In the genomic region with DNA sequence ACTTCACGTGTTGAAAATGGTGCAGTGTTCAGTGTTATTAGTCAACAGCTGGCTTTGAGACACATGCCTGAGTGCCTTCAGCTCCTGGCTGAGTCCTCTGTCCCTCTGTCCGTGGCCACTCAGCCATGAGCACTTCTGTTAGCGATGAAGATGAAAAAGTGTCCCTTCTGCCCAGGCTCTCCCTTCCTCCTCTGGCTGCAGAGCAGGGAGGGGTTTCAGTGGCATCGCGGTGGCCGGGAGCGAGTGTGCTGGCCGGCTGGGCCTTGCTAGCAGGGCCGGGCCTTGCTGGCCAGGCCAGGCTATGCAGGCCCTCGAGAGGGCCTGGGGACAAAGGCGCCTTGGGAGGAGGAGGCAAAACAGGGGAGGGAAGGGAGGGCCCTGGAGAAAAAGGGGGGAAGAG, we compare ENCODE assay signal across 12 cellular contexts. TPM values are rescaled to one million over a fixed set of nuclear protein-coding genes. Genes with fewer than 3 reads are reported as not detected.
DNase-seq lines count a peak whose midpoint lies in the region; ATAC-seq, FAIRE-seq and TF ChIP-seq lines count a peak whose summit lies in the region.
"Had no signal": no experiment of that assay in that cellular context is flagged by ENCODE, and none has a peak within 500 bp of the region (broad histone marks: within the 10 kb centered on the region; RNA-seq: fewer than 3 reads in every experiment).

No MANE protein-coding gene starts in this region.

- ATAC-seq in HCT116 (no peak), HepG2 (no peak)

- RAD21 ChIA-PET in HCT116 (lab: Charles Lee; ENCODE audit: low non-redundant PET in 1 of 2, low total read pairs in 2 of 2, uncharacterized antibody in 2 of 2, unreplicated experiment in 2 of 2): no interaction called here

- CTCF ChIA-PET in HCT116 (lab: Charles Lee) (no interaction called here), mammary epithelial cell (lab: Charles Lee; ENCODE audit: low non-redundant PET) (no interaction called here), HepG2 (lab: Yijun Ruan, JAX; ENCODE audit: low intra/inter-chr PET ratio, low total read pairs) (no interaction called here)

- H3K4me2 ChIP-seq in HCT116 (ENCODE audit: low read length) (0 out of 2 replicates have a peak overlapping the region, but pooled peaks have one; percentile 4), mammary epithelial cell (ENCODE audit: insufficient read depth, low read depth, low read length) (no peak overlapping the region), HepG2 (ENCODE audit: low read depth, low read length) (no peak overlapping the region)
- H3K4me2 ChIP-seq: smooth muscle cell had no signal

- DNase-seq in HCT116 (ENCODE audit: low read depth, low spot score): no peak
- DNase-seq in mammary epithelial cell: no peak
- DNase-seq in HepG2 (ENCODE audit: low spot score): no peak
- no peak for DNase-seq in activated effector memory CD4-positive, alpha-beta T cell treated with Interleukin-2 at 50 U/mL for 16 hours
- no peak for DNase-seq in activated T-cell treated with anti-CD3 and anti-CD28 coated beads, Interleukin-2, amount 50 U/mL, for 24 hours
- no peak for DNase-seq in effector CD4-positive, alpha-beta T cell
- DNase-seq: effector memory CD4-positive, alpha-beta T cell; MV-4-11 had no signal

- POLR2A ChIA-PET in HCT116 (lab: Charles Lee) (no interaction called here), HepG2 (lab: Yijun Ruan, JAX) (no interaction called here)

- H3K27me3 Mint-ChIP-seq in activated T-cell treated with anti-CD3 and anti-CD28 coated beads, Interleukin-2, amount 50 U/mL, for 24 hours: no peaks in the 10 kb centered on the region

- H3K4me3 ChIP-seq in HCT116 (replicated peaks in 1 of 2; ENCODE audit: low read depth in 1 of 2, low read length in 2 of 2) (no peak overlapping the region), mammary epithelial cell (replicated peaks in 1 of 3; ENCODE audit: insufficient read depth in 1 of 3, low read depth in 2 of 3, low read length in 3 of 3) (no peak overlapping the region), HepG2 (replicated peaks in 1 of 3; ENCODE audit: insufficient read depth in 1 of 3, low read depth in 2 of 3, low read length in 3 of 3) (no peak overlapping the region), stomach smooth muscle (ENCODE audit: low read length in 2 of 2) (no peak overlapping the region)
- H3K4me3 ChIP-seq: smooth muscle cell had no signal

- H3K27ac ChIP-seq in HCT116 (ENCODE audit: low read depth, low read length) (no peak overlapping the region; the same call in 1 of the 2 replicates), mammary epithelial cell (ENCODE audit: insufficient read depth, low read depth, low read length) (peak overlapping the region; percentile 41), HepG2 (ENCODE audit: extremely low read length, insufficient read depth, low read length) (no peak overlapping the region), stomach smooth muscle (ENCODE audit: low read length) (peak overlapping the region; percentile 18)

- peak overlapping the region; percentile 58 for H3K9ac ChIP-seq in HCT116 (ENCODE audit: low read length)
- H3K9ac ChIP-seq in mammary epithelial cell (ENCODE audit: insufficient read depth, low read length): peak overlapping the region; percentile 29
- no peak overlapping the region for H3K9ac ChIP-seq in HepG2 (ENCODE audit: insufficient read depth, low read depth, low read length)
- H3K9ac ChIP-seq in stomach smooth muscle (ENCODE audit: low read length in 2 of 2): no peak overlapping the region

- no peaks in the 10 kb centered on the region; a peak in 1 of 4 replicates for H3K36me3 ChIP-seq in HCT116 (ENCODE audit: control insufficient read depth in 1 of 2, insufficient read depth in 2 of 2, low read length in 2 of 2)
- H3K36me3 ChIP-seq in mammary epithelial cell (ENCODE audit: insufficient read depth, low read length): no peaks in the 10 kb centered on the region
- H3K36me3 ChIP-seq in HepG2 (replicated peaks in 1 of 2; ENCODE audit: control insufficient read depth in 1 of 2, insufficient read depth in 2 of 2, low read length in 2 of 2): peaks cover 15 to 59% of the 10 kb centered on the region in 2 experiments
- H3K36me3 ChIP-seq in stomach smooth muscle (ENCODE audit: control insufficient read depth in 2 of 2, insufficient read depth in 2 of 2, low read length in 2 of 2): no peaks in the 10 kb centered on the region

- H3K36me3 Mint-ChIP-seq in activated T-cell treated with anti-CD3 and anti-CD28 coated beads, Interleukin-2, amount 50 U/mL, for 24 hours (ENCODE audit: low read depth): no peaks in the 10 kb centered on the region

- BruUV-seq in HCT116 (replicated peaks; lab: Mats Ljungman, UMichigan) (no TSS peak), mammary epithelial cell (replicated peaks; lab: Mats Ljungman, UMichigan) (no TSS peak), HepG2 (replicated peaks; lab: Mats Ljungman, UMichigan) (no TSS peak)

- H3K79me2 ChIP-seq in HCT116 (ENCODE audit: insufficient read depth, low read length) (peaks cover 97% of the 10 kb centered on the region), mammary epithelial cell (ENCODE audit: insufficient read depth, low read length) (peaks cover 96% of the 10 kb centered on the region), HepG2 (ENCODE audit: insufficient read depth, low read length) (peaks cover 100% of the 10 kb centered on the region)

- TF ChIP-seq CTCF in HCT116 (IDR thresholded peaks at IDR 0.05 in 2 of 3, conservative IDR thresholded peaks at IDR 0.05 in 1 of 3; ENCODE audit: borderline replicate concordance in 1 of 3, insufficient read depth in 1 of 3, low read depth in 2 of 3, low read length in 2 of 3): no peak
- no peak for TF ChIP-seq CTCF in mammary epithelial cell (conservative IDR thresholded peaks at IDR 0.05 in 1 of 2, IDR thresholded peaks at IDR 0.05 in 1 of 2; ENCODE audit: extremely low read depth in 1 of 2, insufficient read depth in 1 of 2, low read depth in 1 of 2, low read length in 2 of 2)
- no peak for TF ChIP-seq CTCF in HepG2 (CRISPR knock-in tag; IDR thresholded peaks at IDR 0.05)

- 30% methylated on average over 8 of the region's 11 CpGs for whole genome bisulfite sequencing in mammary epithelial cell (ENCODE audit: low coverage, missing lambda C conversion rate)
- 95% methylated on average over 11 of the region's 11 CpGs for WGBS in HepG2 (ENCODE audit: low lambda C conversion rate)

- H3K4me1 Mint-ChIP-seq in activated T-cell treated with anti-CD3 and anti-CD28 coated beads, Interleukin-2, amount 50 U/mL, for 24 hours (ENCODE audit: low read depth): peaks cover 39% of the 10 kb centered on the region

- dilution Hi-C loops in mammary epithelial cell (cut with HindIII; ENCODE audit: low sequenced_read_pairs): loop anchor here (5.0 kb wide), 3 partner anchors 35 to 95 kb away; no protein-coding TSS in a partner anchor

- intact Hi-C loops in HCT116 (cut with micrococcal nuclease): no loop called here
- intact Hi-C loops in mammary epithelial cell (cut with micrococcal nuclease): loop anchor here (2.0 to 5.0 kb wide), 3 partner anchors 46 to 90 kb away; no protein-coding TSS in a partner anchor
- intact Hi-C loops in HepG2 (cut with micrococcal nuclease; ENCODE audit: unreplicated experiment): no loop called here

- TF ChIP-seq EP300 in HepG2 (IDR thresholded peaks at IDR 0.05; ENCODE audit: low read depth in 2 of 2, low read length in 2 of 2) (no peak), HepG2 (CRISPR knock-in tag; IDR thresholded peaks at IDR 0.05; ENCODE audit: borderline replicate concordance) (no peak)

- TF ChIP-seq RAD21 in HCT116 (IDR thresholded peaks at IDR 0.05; ENCODE audit: low read depth): no peak
- TF ChIP-seq RAD21 in HepG2 (CRISPR knock-in tag; IDR thresholded peaks at IDR 0.05): no peak

- H3K27me3 ChIP-seq in HCT116 (ENCODE audit: insufficient read depth, low read length): no peaks in the 10 kb centered on the region
- H3K27me3 ChIP-seq in mammary epithelial cell (ENCODE audit: insufficient read depth, low read length): no peaks in the 10 kb centered on the region
- no peaks in the 10 kb centered on the region for H3K27me3 ChIP-seq in HepG2 (ENCODE audit: control insufficient read depth in 1 of 2, insufficient read depth in 2 of 2, low read length in 2 of 2)
- no peaks in the 10 kb centered on the region for H3K27me3 ChIP-seq in stomach smooth muscle (ENCODE audit: control insufficient read depth in 1 of 2, insufficient read depth in 2 of 2, low read length in 2 of 2)

- no peak overlapping the region for H3K4me3 Mint-ChIP-seq in activated T-cell treated with anti-CD3 and anti-CD28 coated beads, Interleukin-2, amount 50 U/mL, for 24 hours

- TF ChIP-seq POLR2A in HCT116 (IDR thresholded peaks at IDR 0.05; ENCODE audit: borderline replicate concordance, extremely low read depth, insufficient read depth, insufficient read length) (no peak), HepG2 (IDR thresholded peaks at IDR 0.05; ENCODE audit: insufficient read depth in 1 of 2, low read depth in 2 of 2, low read length in 2 of 2) (no peak)

- H3K4me1 ChIP-seq in HCT116 (ENCODE audit: control insufficient read depth in 1 of 2, insufficient read depth in 2 of 2, low read length in 2 of 2) (peaks cover 33 to 78% of the 10 kb centered on the region in 2 experiments), mammary epithelial cell (ENCODE audit: insufficient read depth, low read length) (peaks cover 40% of the 10 kb centered on the region), HepG2 (ENCODE audit: insufficient read depth, low read length) (peaks cover 46% of the 10 kb centered on the region), stomach smooth muscle (ENCODE audit: control insufficient read depth, insufficient read depth, low read length) (peaks cover 18% of the 10 kb centered on the region)

- H2AFZ ChIP-seq in HCT116 (ENCODE audit: low read depth, low read length, poor library complexity, severe bottlenecking) (no peak overlapping the region), mammary epithelial cell (ENCODE audit: low read depth, low read length) (no peak overlapping the region), HepG2 (ENCODE audit: low read length) (no peak overlapping the region)

- in situ Hi-C loops in mammary epithelial cell (cut with MboI; ENCODE audit: low sequenced_read_pairs in 2 of 2) (no loop called here), HepG2 (cut with HindIII; ENCODE audit: extremely low pct_ligation_motif_present, low pct_unique_long_range_greater_than_20kb) (no loop called here)

- H3K9me3 ChIP-seq in HCT116 (ENCODE audit: control insufficient read depth in 1 of 2, insufficient read depth in 1 of 2, low read depth in 1 of 2, low read length in 2 of 2): no peaks in the 10 kb centered on the region
- no peaks in the 10 kb centered on the region for H3K9me3 ChIP-seq in mammary epithelial cell (replicated peaks; ENCODE audit: insufficient read depth, low read length)
- H3K9me3 ChIP-seq in HepG2 (ENCODE audit: low read length): no peaks in the 10 kb centered on the region
- no peaks in the 10 kb centered on the region for H3K9me3 ChIP-seq in stomach smooth muscle (ENCODE audit: control insufficient read depth in 2 of 2, low read length in 2 of 2)

- no peaks in the 10 kb centered on the region for H3K9me2 ChIP-seq in HCT116 (ENCODE audit: insufficient read depth)

- no peaks in the 10 kb centered on the region for H3K9me3 Mint-ChIP-seq in activated T-cell treated with anti-CD3 and anti-CD28 coated beads, Interleukin-2, amount 50 U/mL, for 24 hours
- H3K9me3 Mint-ChIP-seq: activated T-helper 2 cell treated with anti-CD3 and anti-CD28 coated beads, Interferon-gamma antibody, Interleukin-2, Interleukin-4, amounts not matched to agents 10 μg/mL and 5 μg/mL and 100 μg/mL, durations not matched to agents 14 hours and 24 hours and 36 hours had no signal

- no peak overlapping the region for H3K27ac Mint-ChIP-seq in activated T-cell treated with anti-CD3 and anti-CD28 coated beads, Interleukin-2, amount 50 U/mL, for 24 hours
- H3K27ac Mint-ChIP-seq: activated T-helper 2 cell treated with anti-CD3 and anti-CD28 coated beads, Interferon-gamma antibody, Interleukin-2, Interleukin-4, amounts not matched to agents 10 μg/mL and 5 μg/mL and 100 μg/mL, durations not matched to agents 14 hours and 24 hours and 36 hours had no signal

- no peak for FAIRE-seq in HepG2 (lab: Jason Lieb, UNC)
- FAIRE-seq: TTC549 had no signal

- no peaks in the 10 kb centered on the region for H4K20me1 ChIP-seq in HCT116 (ENCODE audit: insufficient read depth)
- H4K20me1 ChIP-seq in mammary epithelial cell (ENCODE audit: insufficient read depth, low read length): peaks cover 5% of the 10 kb centered on the region
- H4K20me1 ChIP-seq in HepG2 (ENCODE audit: insufficient read depth, low read length): peaks cover 95% of the 10 kb centered on the region

RNA-seq across cellular contexts. Expression of gene CMIP, which starts 47.7 kb away (rescaled TPM):
- 64.6 TPM for total RNA-seq in HCT116 (2021; ENCODE audit: unreplicated experiment)
- polyA plus RNA-seq in HCT116 (2012): 40.2 and 45.3 TPM in 2 replicates
- total RNA-seq in mammary epithelial cell: 10 to 100 TPM; 44.5 to 98.5 TPM
- 15.7 TPM for polyA plus RNA-seq in mammary epithelial cell
- 61.9 TPM for polyA minus RNA-seq in mammary epithelial cell
- 10.9 and 21.7 TPM in 2 replicates for total RNA-seq in HepG2 (2016; rRNA removed; fragmentation: Illumina TruSeq; extraction: Trizol)
- 3.5 and 4.6 TPM in 2 replicates for total RNA-seq in HepG2 (2016; cell fraction: cytosol; rRNA removed; fragmentation: Illumina TruSeq; extraction: Trizol; ENCODE audit: low read depth)
- total RNA-seq in HepG2 (2016; cell fraction: insoluble cytoplasmic fraction; rRNA removed; fragmentation: Illumina TruSeq; extraction: Trizol): 11.5 and 15.7 TPM in 2 replicates
- total RNA-seq in HepG2 (2016; cell fraction: membrane; rRNA removed; fragmentation: Illumina TruSeq; extraction: Trizol): 13.0 and 15.9 TPM in 2 replicates
- total RNA-seq in HepG2 (2016; cell fraction: nucleus; rRNA removed; fragmentation: Illumina TruSeq; extraction: Trizol): 23.3 and 29.3 TPM in 2 replicates
- polyA plus RNA-seq in HepG2 (2011; rRNA removed): 18.1 and 22.0 TPM in 2 replicates
- polyA plus RNA-seq in HepG2 (2011; cell fraction: cytosol; rRNA removed): 17.3 and 20.7 TPM in 2 replicates
- polyA plus RNA-seq in HepG2 (2011; cell fraction: nucleus; rRNA removed): 77.4 and 83.2 TPM in 2 replicates
- 74.4 and 83.5 TPM in 2 replicates for polyA plus RNA-seq in HepG2 (2012)
- polyA plus RNA-seq in HepG2 (2016; cell fraction: cytosol; fragmentation: Illumina TruSeq; extraction: Trizol; ENCODE audit: low read depth): 3.4 and 3.8 TPM in 2 replicates
- 29.7 and 48.6 TPM in 2 replicates for polyA plus RNA-seq in HepG2 (2016; cell fraction: insoluble cytoplasmic fraction; fragmentation: Illumina TruSeq; extraction: Trizol; ENCODE audit: low read depth)
- polyA plus RNA-seq in HepG2 (2016; cell fraction: membrane; fragmentation: Illumina TruSeq; extraction: Trizol; ENCODE audit: low read depth): 14.8 and 16.9 TPM in 2 replicates
- polyA plus RNA-seq in HepG2 (2016; cell fraction: nucleus; fragmentation: Illumina TruSeq; extraction: Trizol; ENCODE audit: insufficient read depth, low read depth): 51.1 and 51.2 TPM in 2 replicates
- 16.6 and 71.5 TPM in 2 replicates for polyA minus RNA-seq in HepG2 (2011; rRNA and poly(A)+ RNA removed; ENCODE audit: low replicate concordance)
- 60.8 and 68.8 TPM in 2 replicates for polyA minus RNA-seq in HepG2 (2011; cell fraction: cytosol; rRNA and poly(A)+ RNA removed)
- polyA minus RNA-seq in HepG2 (2011; cell fraction: nucleus; rRNA and poly(A)+ RNA removed): 61.9 and 63.1 TPM in 2 replicates

Comparison
In these comparisons a context has a peak if more than half of its experiments do, and no peak if none do; other contexts are left out.
1. H3K27ac ChIP-seq: peak in mammary epithelial cell (single experiment) and stomach smooth muscle (single experiment); none in HCT116 (single experiment) and HepG2 (single experiment).
2. H3K9ac ChIP-seq: peak in HCT116 (single experiment) and mammary epithelial cell (single experiment); none in HepG2 (single experiment) and stomach smooth muscle (0 of 2).